In the genomic region with DNA sequence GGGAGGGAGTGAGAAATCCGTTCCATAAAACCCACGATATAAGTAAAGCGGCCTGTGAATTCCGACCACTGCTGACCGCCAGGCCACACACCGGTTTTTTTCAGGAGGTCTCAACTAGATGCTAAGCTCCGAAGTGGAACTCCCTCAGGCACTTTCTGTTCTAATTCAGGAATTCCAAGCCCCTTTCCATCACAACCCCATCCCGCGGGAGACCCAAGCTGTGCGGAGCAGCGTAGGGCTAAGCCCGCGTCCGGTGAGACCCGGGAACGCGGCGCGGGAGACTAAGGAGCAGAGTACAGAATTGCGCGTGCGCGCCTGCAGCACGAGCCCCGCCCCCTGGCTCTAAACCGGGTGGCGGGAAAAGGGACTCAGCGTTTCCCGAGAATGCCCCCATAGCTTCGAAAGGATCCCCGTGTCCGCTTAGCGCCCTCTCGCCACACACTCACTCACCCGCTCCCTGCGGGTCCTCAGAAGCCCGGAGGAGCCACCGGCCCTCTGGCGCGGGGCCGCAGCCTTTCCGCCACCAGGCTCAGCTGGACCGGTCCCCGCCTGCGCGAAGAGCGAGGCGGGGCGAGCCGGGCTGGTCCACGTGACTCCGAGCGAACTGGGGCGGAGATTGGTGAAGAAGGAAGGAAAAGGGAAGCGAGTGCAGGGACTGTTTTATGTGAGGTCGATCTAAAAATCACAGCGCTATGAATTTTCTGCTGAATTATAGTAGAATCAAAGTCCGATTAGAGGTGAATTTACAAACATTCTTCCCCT, we compare ENCODE assay signal across 1 cellular context.
TF ChIP-seq lines count a peak whose summit lies in the region.

A gene with protein sequence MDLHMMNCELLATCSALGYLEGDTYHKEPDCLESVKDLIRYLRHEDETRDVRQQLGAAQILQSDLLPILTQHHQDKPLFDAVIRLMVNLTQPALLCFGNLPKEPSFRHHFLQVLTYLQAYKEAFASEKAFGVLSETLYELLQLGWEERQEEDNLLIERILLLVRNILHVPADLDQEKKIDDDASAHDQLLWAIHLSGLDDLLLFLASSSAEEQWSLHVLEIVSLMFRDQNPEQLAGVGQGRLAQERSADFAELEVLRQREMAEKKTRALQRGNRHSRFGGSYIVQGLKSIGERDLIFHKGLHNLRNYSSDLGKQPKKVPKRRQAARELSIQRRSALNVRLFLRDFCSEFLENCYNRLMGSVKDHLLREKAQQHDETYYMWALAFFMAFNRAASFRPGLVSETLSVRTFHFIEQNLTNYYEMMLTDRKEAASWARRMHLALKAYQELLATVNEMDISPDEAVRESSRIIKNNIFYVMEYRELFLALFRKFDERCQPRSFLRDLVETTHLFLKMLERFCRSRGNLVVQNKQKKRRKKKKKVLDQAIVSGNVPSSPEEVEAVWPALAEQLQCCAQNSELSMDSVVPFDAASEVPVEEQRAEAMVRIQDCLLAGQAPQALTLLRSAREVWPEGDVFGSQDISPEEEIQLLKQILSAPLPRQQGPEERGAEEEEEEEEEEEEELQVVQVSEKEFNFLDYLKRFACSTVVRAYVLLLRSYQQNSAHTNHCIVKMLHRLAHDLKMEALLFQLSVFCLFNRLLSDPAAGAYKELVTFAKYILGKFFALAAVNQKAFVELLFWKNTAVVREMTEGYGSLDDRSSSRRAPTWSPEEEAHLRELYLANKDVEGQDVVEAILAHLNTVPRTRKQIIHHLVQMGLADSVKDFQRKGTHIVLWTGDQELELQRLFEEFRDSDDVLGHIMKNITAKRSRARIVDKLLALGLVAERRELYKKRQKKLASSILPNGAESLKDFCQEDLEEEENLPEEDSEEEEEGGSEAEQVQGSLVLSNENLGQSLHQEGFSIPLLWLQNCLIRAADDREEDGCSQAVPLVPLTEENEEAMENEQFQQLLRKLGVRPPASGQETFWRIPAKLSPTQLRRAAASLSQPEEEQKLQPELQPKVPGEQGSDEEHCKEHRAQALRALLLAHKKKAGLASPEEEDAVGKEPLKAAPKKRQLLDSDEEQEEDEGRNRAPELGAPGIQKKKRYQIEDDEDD (minus strand): TSS at position 567 of the 762 bp plus-strand sequence. CDS start 15,256 bp downstream, outside the sequence.

TF ChIP-seq in HEK293, 187 proteins besides CTCF, POLR2A, EP300 and RAD21 (continued from another document):
- TF ChIP-seq, protein P1, sequence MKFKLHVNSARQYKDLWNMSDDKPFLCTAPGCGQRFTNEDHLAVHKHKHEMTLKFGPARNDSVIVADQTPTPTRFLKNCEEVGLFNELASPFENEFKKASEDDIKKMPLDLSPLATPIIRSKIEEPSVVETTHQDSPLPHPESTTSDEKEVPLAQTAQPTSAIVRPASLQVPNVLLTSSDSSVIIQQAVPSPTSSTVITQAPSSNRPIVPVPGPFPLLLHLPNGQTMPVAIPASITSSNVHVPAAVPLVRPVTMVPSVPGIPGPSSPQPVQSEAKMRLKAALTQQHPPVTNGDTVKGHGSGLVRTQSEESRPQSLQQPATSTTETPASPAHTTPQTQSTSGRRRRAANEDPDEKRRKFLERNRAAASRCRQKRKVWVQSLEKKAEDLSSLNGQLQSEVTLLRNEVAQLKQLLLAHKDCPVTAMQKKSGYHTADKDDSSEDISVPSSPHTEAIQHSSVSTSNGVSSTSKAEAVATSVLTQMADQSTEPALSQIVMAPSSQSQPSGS (tag by site-specific recombination; IDR thresholded peaks at IDR 0.05; ENCODE audit: low read depth) = no peak
- TF ChIP-seq, protein P2, sequence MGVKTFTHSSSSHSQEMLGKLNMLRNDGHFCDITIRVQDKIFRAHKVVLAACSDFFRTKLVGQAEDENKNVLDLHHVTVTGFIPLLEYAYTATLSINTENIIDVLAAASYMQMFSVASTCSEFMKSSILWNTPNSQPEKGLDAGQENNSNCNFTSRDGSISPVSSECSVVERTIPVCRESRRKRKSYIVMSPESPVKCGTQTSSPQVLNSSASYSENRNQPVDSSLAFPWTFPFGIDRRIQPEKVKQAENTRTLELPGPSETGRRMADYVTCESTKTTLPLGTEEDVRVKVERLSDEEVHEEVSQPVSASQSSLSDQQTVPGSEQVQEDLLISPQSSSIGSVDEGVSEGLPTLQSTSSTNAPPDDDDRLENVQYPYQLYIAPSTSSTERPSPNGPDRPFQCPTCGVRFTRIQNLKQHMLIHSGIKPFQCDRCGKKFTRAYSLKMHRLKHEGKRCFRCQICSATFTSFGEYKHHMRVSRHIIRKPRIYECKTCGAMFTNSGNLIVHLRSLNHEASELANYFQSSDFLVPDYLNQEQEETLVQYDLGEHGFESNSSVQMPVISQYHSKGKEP (tag by site-specific recombination; IDR thresholded peaks at IDR 0.05) = no peak
- TF ChIP-seq ZNF221 (tag by site-specific recombination; IDR thresholded peaks at IDR 0.05; ENCODE audit: borderline replicate concordance) = no peak; the same call in 1 of the 2 replicates
- TF ChIP-seq ZNF837 (tag by site-specific recombination; IDR thresholded peaks at IDR 0.05) = no peak
- no peak for TF ChIP-seq ZNF558 (tag by site-specific recombination; IDR thresholded peaks at IDR 0.05)
- TF ChIP-seq, protein P3, sequence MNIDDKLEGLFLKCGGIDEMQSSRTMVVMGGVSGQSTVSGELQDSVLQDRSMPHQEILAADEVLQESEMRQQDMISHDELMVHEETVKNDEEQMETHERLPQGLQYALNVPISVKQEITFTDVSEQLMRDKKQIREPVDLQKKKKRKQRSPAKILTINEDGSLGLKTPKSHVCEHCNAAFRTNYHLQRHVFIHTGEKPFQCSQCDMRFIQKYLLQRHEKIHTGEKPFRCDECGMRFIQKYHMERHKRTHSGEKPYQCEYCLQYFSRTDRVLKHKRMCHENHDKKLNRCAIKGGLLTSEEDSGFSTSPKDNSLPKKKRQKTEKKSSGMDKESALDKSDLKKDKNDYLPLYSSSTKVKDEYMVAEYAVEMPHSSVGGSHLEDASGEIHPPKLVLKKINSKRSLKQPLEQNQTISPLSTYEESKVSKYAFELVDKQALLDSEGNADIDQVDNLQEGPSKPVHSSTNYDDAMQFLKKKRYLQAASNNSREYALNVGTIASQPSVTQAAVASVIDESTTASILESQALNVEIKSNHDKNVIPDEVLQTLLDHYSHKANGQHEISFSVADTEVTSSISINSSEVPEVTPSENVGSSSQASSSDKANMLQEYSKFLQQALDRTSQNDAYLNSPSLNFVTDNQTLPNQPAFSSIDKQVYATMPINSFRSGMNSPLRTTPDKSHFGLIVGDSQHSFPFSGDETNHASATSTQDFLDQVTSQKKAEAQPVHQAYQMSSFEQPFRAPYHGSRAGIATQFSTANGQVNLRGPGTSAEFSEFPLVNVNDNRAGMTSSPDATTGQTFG (tag by site-specific recombination; IDR thresholded peaks at IDR 0.05; ENCODE audit: borderline replicate concordance) = no peak
- no peak for TF ChIP-seq ZNF132 (tag by site-specific recombination; IDR thresholded peaks at IDR 0.05; ENCODE audit: borderline replicate concordance)
- peak; percentile 64 for TF ChIP-seq SP2 (tag by site-specific recombination; IDR thresholded peaks at IDR 0.05)
- TF ChIP-seq KLF7 (tag by site-specific recombination; IDR thresholded peaks at IDR 0.05; ENCODE audit: borderline replicate concordance) = no peak
- no peak for TF ChIP-seq ZNF391 (tag by site-specific recombination; IDR thresholded peaks at IDR 0.05; ENCODE audit: borderline replicate concordance, low read depth)
- TF ChIP-seq, protein P4, sequence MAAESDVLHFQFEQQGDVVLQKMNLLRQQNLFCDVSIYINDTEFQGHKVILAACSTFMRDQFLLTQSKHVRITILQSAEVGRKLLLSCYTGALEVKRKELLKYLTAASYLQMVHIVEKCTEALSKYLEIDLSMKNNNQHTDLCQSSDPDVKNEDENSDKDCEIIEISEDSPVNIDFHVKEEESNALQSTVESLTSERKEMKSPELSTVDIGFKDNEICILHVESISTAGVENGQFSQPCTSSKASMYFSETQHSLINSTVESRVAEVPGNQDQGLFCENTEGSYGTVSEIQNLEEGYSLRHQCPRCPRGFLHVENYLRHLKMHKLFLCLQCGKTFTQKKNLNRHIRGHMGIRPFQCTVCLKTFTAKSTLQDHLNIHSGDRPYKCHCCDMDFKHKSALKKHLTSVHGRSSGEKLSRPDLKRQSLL (tag by site-specific recombination; IDR thresholded peaks at IDR 0.05) = no peak
- TF ChIP-seq ZNF416 (tag by site-specific recombination; IDR thresholded peaks at IDR 0.05) = no peak
- TF ChIP-seq ZNF175 (tag by site-specific recombination; IDR thresholded peaks at IDR 0.05) = no peak
- peak; percentile 22; the same call in 1 of the 2 replicates for TF ChIP-seq ZNF623 (tag by site-specific recombination; IDR thresholded peaks at IDR 0.05)
- TF ChIP-seq SETDB1 (IDR thresholded peaks at IDR 0.05; ENCODE audit: insufficient read length, low read length) = peak; percentile 51
- 0 out of 2 replicates have a peak, but pooled peaks have one; percentile 28 for TF ChIP-seq GFI1B (tag by site-specific recombination; IDR thresholded peaks at IDR 0.05)
- TF ChIP-seq ZNF433 (tag by site-specific recombination; IDR thresholded peaks at IDR 0.05; ENCODE audit: low read depth) = no peak
- no peak for TF ChIP-seq ZNF677 (tag by site-specific recombination; IDR thresholded peaks at IDR 0.05)
- peak; percentile 24; the same call in 1 of the 2 replicates for TF ChIP-seq KLF1 (tag by site-specific recombination; IDR thresholded peaks at IDR 0.05)
- TF ChIP-seq, protein P5, sequence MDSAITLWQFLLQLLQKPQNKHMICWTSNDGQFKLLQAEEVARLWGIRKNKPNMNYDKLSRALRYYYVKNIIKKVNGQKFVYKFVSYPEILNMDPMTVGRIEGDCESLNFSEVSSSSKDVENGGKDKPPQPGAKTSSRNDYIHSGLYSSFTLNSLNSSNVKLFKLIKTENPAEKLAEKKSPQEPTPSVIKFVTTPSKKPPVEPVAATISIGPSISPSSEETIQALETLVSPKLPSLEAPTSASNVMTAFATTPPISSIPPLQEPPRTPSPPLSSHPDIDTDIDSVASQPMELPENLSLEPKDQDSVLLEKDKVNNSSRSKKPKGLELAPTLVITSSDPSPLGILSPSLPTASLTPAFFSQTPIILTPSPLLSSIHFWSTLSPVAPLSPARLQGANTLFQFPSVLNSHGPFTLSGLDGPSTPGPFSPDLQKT (IDR thresholded peaks at IDR 0.05; ENCODE audit: borderline replicate concordance, low read depth, low read length) = no peak
- no peak for TF ChIP-seq HOXA7 (CRISPR knock-in tag; IDR thresholded peaks at IDR 0.05; ENCODE audit: borderline replicate concordance)
- TF ChIP-seq ZNF654 (tag by site-specific recombination; IDR thresholded peaks at IDR 0.05; ENCODE audit: low read depth) = no peak
- TF ChIP-seq SP7 (tag by site-specific recombination; IDR thresholded peaks at IDR 0.05) = peak; percentile 63; the same call in 1 of the 2 replicates
- TF ChIP-seq YY1 (tag by site-specific recombination; IDR thresholded peaks at IDR 0.05) = no peak
- no peak for TF ChIP-seq ZSCAN16 (tag by site-specific recombination; IDR thresholded peaks at IDR 0.05)
- TF ChIP-seq WT1 (tag by site-specific recombination; IDR thresholded peaks at IDR 0.05) = peak; percentile 13; the same call in 1 of the 2 replicates
- TF ChIP-seq, protein P6, sequence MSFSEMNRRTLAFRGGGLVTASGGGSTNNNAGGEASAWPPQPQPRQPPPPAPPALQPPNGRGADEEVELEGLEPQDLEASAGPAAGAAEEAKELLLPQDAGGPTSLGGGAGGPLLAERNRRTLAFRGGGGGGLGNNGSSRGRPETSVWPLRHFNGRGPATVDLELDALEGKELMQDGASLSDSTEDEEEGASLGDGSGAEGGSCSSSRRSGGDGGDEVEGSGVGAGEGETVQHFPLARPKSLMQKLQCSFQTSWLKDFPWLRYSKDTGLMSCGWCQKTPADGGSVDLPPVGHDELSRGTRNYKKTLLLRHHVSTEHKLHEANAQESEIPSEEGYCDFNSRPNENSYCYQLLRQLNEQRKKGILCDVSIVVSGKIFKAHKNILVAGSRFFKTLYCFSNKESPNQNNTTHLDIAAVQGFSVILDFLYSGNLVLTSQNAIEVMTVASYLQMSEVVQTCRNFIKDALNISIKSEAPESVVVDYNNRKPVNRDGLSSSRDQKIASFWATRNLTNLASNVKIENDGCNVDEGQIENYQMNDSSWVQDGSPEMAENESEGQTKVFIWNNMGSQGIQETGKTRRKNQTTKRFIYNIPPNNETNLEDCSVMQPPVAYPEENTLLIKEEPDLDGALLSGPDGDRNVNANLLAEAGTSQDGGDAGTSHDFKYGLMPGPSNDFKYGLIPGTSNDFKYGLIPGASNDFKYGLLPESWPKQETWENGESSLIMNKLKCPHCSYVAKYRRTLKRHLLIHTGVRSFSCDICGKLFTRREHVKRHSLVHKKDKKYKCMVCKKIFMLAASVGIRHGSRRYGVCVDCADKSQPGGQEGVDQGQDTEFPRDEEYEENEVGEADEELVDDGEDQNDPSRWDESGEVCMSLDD (tag by site-specific recombination; IDR thresholded peaks at IDR 0.05) = no peak
- TF ChIP-seq, protein P7, sequence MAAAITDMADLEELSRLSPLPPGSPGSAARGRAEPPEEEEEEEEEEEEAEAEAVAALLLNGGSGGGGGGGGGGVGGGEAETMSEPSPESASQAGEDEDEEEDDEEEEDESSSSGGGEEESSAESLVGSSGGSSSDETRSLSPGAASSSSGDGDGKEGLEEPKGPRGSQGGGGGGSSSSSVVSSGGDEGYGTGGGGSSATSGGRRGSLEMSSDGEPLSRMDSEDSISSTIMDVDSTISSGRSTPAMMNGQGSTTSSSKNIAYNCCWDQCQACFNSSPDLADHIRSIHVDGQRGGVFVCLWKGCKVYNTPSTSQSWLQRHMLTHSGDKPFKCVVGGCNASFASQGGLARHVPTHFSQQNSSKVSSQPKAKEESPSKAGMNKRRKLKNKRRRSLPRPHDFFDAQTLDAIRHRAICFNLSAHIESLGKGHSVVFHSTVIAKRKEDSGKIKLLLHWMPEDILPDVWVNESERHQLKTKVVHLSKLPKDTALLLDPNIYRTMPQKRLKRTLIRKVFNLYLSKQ (tag by site-specific recombination; IDR thresholded peaks at IDR 0.05; ENCODE audit: borderline replicate concordance) = no peak
- TF ChIP-seq ZNF10 (tag by site-specific recombination; IDR thresholded peaks at IDR 0.05) = no peak
- TF ChIP-seq ZNF140 (tag by site-specific recombination; IDR thresholded peaks at IDR 0.05) = no peak
